In genomic region chr15:57153140-57153539, GRCh38 we compare ENCODE assay signal across 10 cellular contexts.
DNase-seq lines count a peak whose midpoint lies in the region; ATAC-seq and TF ChIP-seq lines count a peak whose summit lies in the region.
"Had no signal": no experiment of that assay in that cellular context is flagged by ENCODE, and none has a peak within 500 bp of the region (broad histone marks: within the 10 kb centered on the region; RNA-seq: fewer than 3 reads in every experiment).

No MANE protein-coding gene starts in this region.

- no peak overlapping the region for H3K27ac ChIP-seq in GM23338 (ENCODE audit: low read depth)

- CTCF ChIA-PET in activated CD4-positive, alpha-beta T cell treated with anti-CD3 and anti-CD28 coated beads, Interleukin-2, amount 10 ng/mL, durations not matched to agents 7 days and 5 days (lab: Charles Lee), result no interaction called here

- H2AFZ ChIP-seq in GM23338, result no peak overlapping the region

- no peaks in the 10 kb centered on the region for H4K20me1 ChIP-seq in GM23338 (replicated peaks; ENCODE audit: insufficient read depth)

- no peak for TF ChIP-seq CTCF in GM23338 (conservative IDR thresholded peaks at IDR 0.05; ENCODE audit: low read depth in 2 of 2)

- POLR2A ChIA-PET in activated CD4-positive, alpha-beta T cell treated with anti-CD3 and anti-CD28 coated beads, Interleukin-2, amount 10 ng/mL, durations not matched to agents 7 days and 5 days (lab: Charles Lee), result no interaction called here

- peak overlapping the region; percentile 76 for H3K27ac Mint-ChIP-seq in activated CD4-positive, alpha-beta T cell treated with anti-CD3 and anti-CD28 coated beads, Interleukin-2, amount 10 ng/mL, durations not matched to agents 7 days and 5 days
- H3K27ac Mint-ChIP-seq in central memory CD8-positive, alpha-beta T cell (ENCODE audit: low read depth), result peak overlapping the region; percentile 19
- H3K27ac Mint-ChIP-seq in GM23338, result no peak overlapping the region

- no peak for ATAC-seq in central memory CD8-positive, alpha-beta T cell (replicated peaks; ENCODE audit: extremely low read depth, poor library complexity, severe bottlenecking)
- no peak for ATAC-seq in HG03432 (IDR thresholded peaks at IDR 0.05; ENCODE audit: unreplicated experiment)
- ATAC-seq in GM23338, result no peak

- H3K9me2 ChIP-seq in GM23338 (ENCODE audit: insufficient read depth), result no peaks in the 10 kb centered on the region

- H3K9ac ChIP-seq in skeletal muscle satellite cell (ENCODE audit: low read depth, low read length), result no peak overlapping the region

- H3K27me3 ChIP-seq in skeletal muscle satellite cell (ENCODE audit: control insufficient read depth, insufficient read depth, low read length) (no peaks in the 10 kb centered on the region), GM23338 (ENCODE audit: insufficient read depth) (no peaks in the 10 kb centered on the region)

- H3K4me3 Mint-ChIP-seq in activated CD4-positive, alpha-beta T cell treated with anti-CD3 and anti-CD28 coated beads, Interleukin-2, amount 10 ng/mL, durations not matched to agents 7 days and 5 days, result no peak overlapping the region
- no peak overlapping the region for H3K4me3 Mint-ChIP-seq in central memory CD8-positive, alpha-beta T cell
- no peak overlapping the region for H3K4me3 Mint-ChIP-seq in GM23338

- H3K4me2 ChIP-seq in skeletal muscle satellite cell (ENCODE audit: low read length) (peak overlapping the region; percentile 48), GM23338 (no peak overlapping the region)

- peaks cover 26% of the 10 kb centered on the region for H3K9me3 Mint-ChIP-seq in activated CD4-positive, alpha-beta T cell treated with anti-CD3 and anti-CD28 coated beads, Interleukin-2, amount 10 ng/mL, durations not matched to agents 7 days and 5 days
- H3K9me3 Mint-ChIP-seq in central memory CD8-positive, alpha-beta T cell, result peaks cover 18% of the 10 kb centered on the region
- peaks cover 25% of the 10 kb centered on the region for H3K9me3 Mint-ChIP-seq in GM23338

- H3K36me3 Mint-ChIP-seq in activated CD4-positive, alpha-beta T cell treated with anti-CD3 and anti-CD28 coated beads, Interleukin-2, amount 10 ng/mL, durations not matched to agents 7 days and 5 days (ENCODE audit: low read depth), result peaks cover 41% of the 10 kb centered on the region
- peaks cover 11% of the 10 kb centered on the region for H3K36me3 Mint-ChIP-seq in central memory CD8-positive, alpha-beta T cell (ENCODE audit: insufficient read depth)
- peaks cover 34% of the 10 kb centered on the region for H3K36me3 Mint-ChIP-seq in GM23338 (ENCODE audit: low read depth)

- peaks cover 3% of the 10 kb centered on the region; the same call in 1 of the 2 replicates for H3K79me2 ChIP-seq in GM23338 (replicated peaks; ENCODE audit: insufficient read depth)

- no peaks in the 10 kb centered on the region for H3F3A ChIP-seq in GM23338 (replicated peaks; ENCODE audit: low read depth)

- H3K4me3 ChIP-seq in skeletal muscle satellite cell (ENCODE audit: low read length) (no peak overlapping the region), GM23338 (no peak overlapping the region)
- H3K4me3 ChIP-seq: skin epidermis had no signal

- H3K36me3 ChIP-seq in skeletal muscle satellite cell (ENCODE audit: insufficient read depth, low read length) (peaks cover 7% of the 10 kb centered on the region), GM23338 (ENCODE audit: insufficient read depth) (no peaks in the 10 kb centered on the region)

- no peaks in the 10 kb centered on the region for H3K27me3 Mint-ChIP-seq in activated CD4-positive, alpha-beta T cell treated with anti-CD3 and anti-CD28 coated beads, Interleukin-2, amount 10 ng/mL, durations not matched to agents 7 days and 5 days
- H3K27me3 Mint-ChIP-seq in central memory CD8-positive, alpha-beta T cell, result no peaks in the 10 kb centered on the region
- peaks cover 7% of the 10 kb centered on the region for H3K27me3 Mint-ChIP-seq in GM23338 (ENCODE audit: insufficient read depth, low read depth, poor library complexity)

- H3K9me3 ChIP-seq in skeletal muscle satellite cell (replicated peaks; ENCODE audit: low read length), result peaks cover 4% of the 10 kb centered on the region

- peak; percentile 13 for DNase-seq in activated CD4-positive, alpha-beta T cell treated with anti-CD3 and anti-CD28 coated beads, Interleukin-2, amount 10 ng/mL, durations not matched to agents 7 days and 5 days
- DNase-seq in activated CD4-positive, alpha-beta T cell treated with anti-CD3 and anti-CD28 coated beads, Interleukin-2, amount 50 U/mL, for 1 hour, result no peak
- peak; percentile 72 for DNase-seq in MV-4-11 (lab: John Stamatoyannopoulos, UW)
- DNase-seq in central memory CD8-positive, alpha-beta T cell (ENCODE audit: low spot score in 2 of 2), result no peak
- DNase-seq in T-helper 9 cell, result no peak
- no peak for DNase-seq in GM23338 (ENCODE audit: low spot score)
- DNase-seq: NCI-H1436 had no signal

- peaks cover 19% of the 10 kb centered on the region for H3K4me1 Mint-ChIP-seq in activated CD4-positive, alpha-beta T cell treated with anti-CD3 and anti-CD28 coated beads, Interleukin-2, amount 10 ng/mL, durations not matched to agents 7 days and 5 days
- H3K4me1 Mint-ChIP-seq in central memory CD8-positive, alpha-beta T cell, result peaks cover 40% of the 10 kb centered on the region
- H3K4me1 Mint-ChIP-seq in GM23338, result peaks cover 20% of the 10 kb centered on the region

- H3K4me1 ChIP-seq in skeletal muscle satellite cell (ENCODE audit: control insufficient read depth, insufficient read depth, low read length), result peaks cover 48% of the 10 kb centered on the region
- no peaks in the 10 kb centered on the region for H3K4me1 ChIP-seq in GM23338 (ENCODE audit: insufficient read depth)

TF ChIP-seq in GM23338, 12 proteins besides CTCF, POLR2A, EP300 and RAD21:
- TF ChIP-seq POLR2AphosphoS5 (IDR thresholded peaks at IDR 0.05; ENCODE audit: low read depth), result no peak

Comparison
In these comparisons a context has a peak if more than half of its experiments do, and no peak if none do; other contexts are left out.
1. DNase-seq: peak in activated CD4-positive, alpha-beta T cell treated with anti-CD3 and anti-CD28 coated beads, Interleukin-2, amount 10 ng/mL, durations not matched to agents 7 days and 5 days (single experiment) and MV-4-11 (single experiment); none in activated CD4-positive, alpha-beta T cell treated with anti-CD3 and anti-CD28 coated beads, Interleukin-2, amount 50 U/mL, for 1 hour (single experiment), central memory CD8-positive, alpha-beta T cell (0 of 2), T-helper 9 cell (single experiment) and GM23338 (single experiment).